In the genomic region with DNA sequence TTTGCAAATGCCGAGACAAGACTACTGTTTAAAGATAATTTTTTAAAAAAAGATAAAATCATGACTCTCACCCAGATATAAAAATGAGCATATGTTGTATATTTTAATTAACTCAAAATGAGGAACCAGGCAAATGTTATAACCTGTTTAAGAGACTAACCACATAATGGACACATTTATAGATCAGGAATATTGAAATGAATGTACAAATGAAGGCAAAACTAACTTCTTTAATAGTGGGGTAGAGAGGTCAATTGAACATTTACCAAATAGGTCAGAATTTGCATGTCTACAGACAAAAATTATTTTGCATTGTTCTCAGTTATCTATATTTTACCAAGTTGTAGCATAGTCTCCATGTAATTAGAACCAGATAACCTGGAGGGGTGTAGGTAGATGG, we compare ENCODE assay signal across 8 cellular contexts.
"Had no signal": no experiment of that assay in that cellular context is flagged by ENCODE, and none has a peak within 500 bp of the region (broad histone marks: within the 10 kb centered on the region; RNA-seq: fewer than 3 reads in every experiment).

No MANE protein-coding gene starts in this region.

- H3K4me3 ChIP-seq: GM23338 had no signal

- H3K27ac ChIP-seq: HL-60 had no signal

- FAIRE-seq: H1, H54, HepG2 had no signal

- DNase-seq: H9, HCEC 1CT, KBM-7 had no signal

- ATAC-seq: GM23338, HepG2 had no signal

- H2AFZ ChIP-seq: GM23338 had no signal

- H3K4me2 ChIP-seq: GM23338 had no signal
